In genomic region chr11:83970061-83970671, GRCh38 we compare ENCODE assay signal across 1 cellular context.
TF ChIP-seq lines count a peak whose summit lies in the region.

No MANE protein-coding gene starts in this region.

TF ChIP-seq in GM23338, 12 proteins besides CTCF, POLR2A, EP300 and RAD21 (continued from another document):
- no peak for TF ChIP-seq REST (IDR thresholded peaks at IDR 0.05; ENCODE audit: unreplicated experiment)
